9 cellular contexts compared by ENCODE assay signal in the genomic region with DNA sequence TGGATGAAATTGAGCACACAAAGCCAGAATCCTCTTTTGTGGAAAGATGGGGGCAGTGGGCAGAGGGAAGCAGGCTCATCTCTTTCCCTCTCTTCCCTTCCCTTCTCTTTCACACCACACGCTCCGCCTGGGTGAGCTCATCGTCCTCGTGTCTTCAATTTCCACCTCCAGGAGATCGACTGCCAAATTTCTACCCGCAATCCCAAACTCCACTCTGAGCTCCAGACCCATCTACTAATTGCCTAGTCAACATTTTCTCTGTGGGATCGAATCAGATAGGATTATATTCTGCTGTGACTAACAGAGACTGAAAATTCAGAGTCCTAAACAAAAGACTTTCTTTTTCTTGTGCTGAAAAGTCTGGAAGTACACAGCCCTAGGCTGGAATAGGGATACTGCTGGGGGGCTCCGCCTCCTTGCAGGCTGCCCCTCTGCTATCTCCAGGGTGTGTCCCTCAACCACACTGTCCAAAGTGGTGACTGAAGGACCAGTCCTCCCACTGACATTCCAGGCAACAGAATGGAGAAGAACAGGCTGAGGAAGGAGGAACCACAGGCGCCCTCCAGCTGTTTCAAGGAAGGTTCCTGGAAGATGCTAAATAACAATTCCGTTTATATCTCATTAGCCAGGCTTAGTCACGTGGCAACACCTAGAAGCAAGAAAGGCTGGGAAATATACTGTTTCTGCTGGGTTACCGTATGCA. TPM values are rescaled to one million over a fixed set of nuclear protein-coding genes. Genes with fewer than 3 reads are reported as not detected.
DNase-seq lines count a peak whose midpoint lies in the region; ATAC-seq and TF ChIP-seq lines count a peak whose summit lies in the region.
"Had no signal": no experiment of that assay in that cellular context is flagged by ENCODE, and none has a peak within 500 bp of the region (broad histone marks: within the 10 kb centered on the region; RNA-seq: fewer than 3 reads in every experiment).

No MANE protein-coding gene starts in this region.

- no peaks in the 10 kb centered on the region for H3K4me1 Mint-ChIP-seq in activated CD4-positive, alpha-beta T cell treated with anti-CD3 and anti-CD28 coated beads, Interleukin-2, amount 10 ng/mL, durations not matched to agents 7 days and 5 days
- peaks cover 7% of the 10 kb centered on the region for H3K4me1 Mint-ChIP-seq in activated CD4-positive, alpha-beta memory T cell treated with anti-CD3 and anti-CD28 coated beads, Interleukin-2, amount 10 ng/mL, durations not matched to agents 7 days and 5 days

- no peaks in the 10 kb centered on the region for H3K9me3 ChIP-seq in muscle layer of duodenum (ENCODE audit: control insufficient read depth in 1 of 2, low read length in 2 of 2)

- CTCF ChIA-PET in BJ (lab: Yijun Ruan, JAX), result interaction anchor here (1.0 to 3.7 kb wide), 6 partner anchors 10 to 26 kb away, joined by 4 to 21 read pairs (median 5); no protein-coding TSS in a partner anchor
- CTCF ChIA-PET in activated CD4-positive, alpha-beta T cell treated with anti-CD3 and anti-CD28 coated beads, Interleukin-2, amount 10 ng/mL, durations not matched to agents 7 days and 5 days (lab: Charles Lee), result interaction anchor here (2.1 kb wide), 1 partner anchor 17 kb away, joined by 10 read pairs; no protein-coding TSS in a partner anchor
- CTCF ChIA-PET in activated CD4-positive, alpha-beta memory T cell treated with anti-CD3 and anti-CD28 coated beads, Interleukin-2, amount 10 ng/mL, durations not matched to agents 7 days and 5 days (lab: Charles Lee), result no interaction called here

- no peak overlapping the region for H3K4me3 Mint-ChIP-seq in activated CD4-positive, alpha-beta T cell treated with anti-CD3 and anti-CD28 coated beads, Interleukin-2, amount 10 ng/mL, durations not matched to agents 7 days and 5 days
- no peak overlapping the region for H3K4me3 Mint-ChIP-seq in activated CD4-positive, alpha-beta memory T cell treated with anti-CD3 and anti-CD28 coated beads, Interleukin-2, amount 10 ng/mL, durations not matched to agents 7 days and 5 days

- H3K27ac Mint-ChIP-seq in activated CD4-positive, alpha-beta T cell treated with anti-CD3 and anti-CD28 coated beads, Interleukin-2, amount 10 ng/mL, durations not matched to agents 7 days and 5 days, result no peak overlapping the region
- no peak overlapping the region for H3K27ac Mint-ChIP-seq in activated CD4-positive, alpha-beta memory T cell treated with anti-CD3 and anti-CD28 coated beads, Interleukin-2, amount 10 ng/mL, durations not matched to agents 7 days and 5 days

- H3K36me3 ChIP-seq in BJ (ENCODE audit: control insufficient read depth, insufficient read depth, low read length), result no peaks in the 10 kb centered on the region
- H3K36me3 ChIP-seq in muscle layer of duodenum (ENCODE audit: control insufficient read depth in 1 of 2, insufficient read depth in 2 of 2, low read length in 2 of 2), result no peaks in the 10 kb centered on the region

- no peaks in the 10 kb centered on the region for H3K9me3 Mint-ChIP-seq in activated CD4-positive, alpha-beta T cell treated with anti-CD3 and anti-CD28 coated beads, Interleukin-2, amount 10 ng/mL, durations not matched to agents 7 days and 5 days
- no peaks in the 10 kb centered on the region for H3K9me3 Mint-ChIP-seq in activated CD4-positive, alpha-beta memory T cell treated with anti-CD3 and anti-CD28 coated beads, Interleukin-2, amount 10 ng/mL, durations not matched to agents 7 days and 5 days

- no peak for ATAC-seq in GM21786 (IDR thresholded peaks at IDR 0.05; ENCODE audit: unreplicated experiment)
- ATAC-seq: activated CD4-positive, CD25-positive, alpha-beta regulatory T cell treated with anti-CD3 and anti-CD28 coated beads, Interleukin-2, amount 50 U/mL, for 24 hours had no signal

- peak overlapping the region; percentile 36 for H3K27ac ChIP-seq in muscle layer of duodenum (ENCODE audit: low read length)

- peaks cover 0 to 9% of the 10 kb centered on the region in 2 donors for H3K4me1 ChIP-seq in muscle layer of duodenum (ENCODE audit: control insufficient read depth in 1 of 2, insufficient read depth in 2 of 2, low read length in 2 of 2)

- peaks cover 18% of the 10 kb centered on the region for H3K27me3 ChIP-seq in BJ (ENCODE audit: control insufficient read depth, insufficient read depth, low read length)
- no peaks in the 10 kb centered on the region for H3K27me3 ChIP-seq in muscle layer of duodenum (ENCODE audit: low read depth, low read length)

- POLR2A ChIA-PET in BJ (lab: Charles Lee), result no interaction called here
- POLR2A ChIA-PET in activated CD4-positive, alpha-beta T cell treated with anti-CD3 and anti-CD28 coated beads, Interleukin-2, amount 10 ng/mL, durations not matched to agents 7 days and 5 days (lab: Charles Lee), result no interaction called here
- POLR2A ChIA-PET in activated CD4-positive, alpha-beta memory T cell treated with anti-CD3 and anti-CD28 coated beads, Interleukin-2, amount 10 ng/mL, durations not matched to agents 7 days and 5 days (lab: Charles Lee), result no interaction called here

- peak; percentile 8; the same call in 1 of the 2 replicates for TF ChIP-seq CTCF in BJ (IDR thresholded peaks at IDR 0.05; ENCODE audit: insufficient read depth, low read depth, low read length)

- H3K27me3 Mint-ChIP-seq in activated CD4-positive, alpha-beta T cell treated with anti-CD3 and anti-CD28 coated beads, Interleukin-2, amount 10 ng/mL, durations not matched to agents 7 days and 5 days, result peaks cover 41% of the 10 kb centered on the region
- peaks cover 59% of the 10 kb centered on the region for H3K27me3 Mint-ChIP-seq in activated CD4-positive, alpha-beta memory T cell treated with anti-CD3 and anti-CD28 coated beads, Interleukin-2, amount 10 ng/mL, durations not matched to agents 7 days and 5 days

- H3K4me3 ChIP-seq in BJ (ENCODE audit: low read depth, low read length) (0 out of 2 replicates have a peak overlapping the region, but pooled peaks have one; percentile 1), muscle layer of duodenum (ENCODE audit: low read depth in 1 of 2, low read length in 2 of 2) (peak overlapping the region in 1 of 2 donors; percentile 8)

- H3K36me3 Mint-ChIP-seq in activated CD4-positive, alpha-beta T cell treated with anti-CD3 and anti-CD28 coated beads, Interleukin-2, amount 10 ng/mL, durations not matched to agents 7 days and 5 days (ENCODE audit: low read depth), result no peaks in the 10 kb centered on the region
- H3K36me3 Mint-ChIP-seq in activated CD4-positive, alpha-beta memory T cell treated with anti-CD3 and anti-CD28 coated beads, Interleukin-2, amount 10 ng/mL, durations not matched to agents 7 days and 5 days (ENCODE audit: low read depth), result no peaks in the 10 kb centered on the region

- DNase-seq in BJ (ENCODE audit: low read depth) (peak; percentile 19), astrocyte of the hippocampus (ENCODE audit: low read depth, low spot score) (peak; percentile 45)
- DNase-seq in activated CD4-positive, alpha-beta T cell treated with anti-CD3 and anti-CD28 coated beads, Interleukin-2, amount 10 ng/mL, durations not matched to agents 7 days and 5 days, result no peak
- DNase-seq in activated CD4-positive, alpha-beta memory T cell treated with anti-CD3 and anti-CD28 coated beads, Interleukin-2, amount 10 ng/mL, durations not matched to agents 7 days and 5 days, result no peak

RNA-seq across cellular contexts. Expression of a gene that starts 5.0 kb away (rescaled TPM):
- polyA plus RNA-seq in BJ (2011; rRNA removed), result 0.02 TPM in 1 of 2 replicates, not detected in the other
- not detected in 2 replicates for polyA minus RNA-seq in BJ (2011; rRNA and poly(A)+ RNA removed)
- not detected for total RNA-seq in activated CD4-positive, alpha-beta T cell treated with anti-CD3 and anti-CD28 coated beads, Interleukin-2, amount 10 ng/mL, durations not matched to agents 7 days and 5 days
- under 1 TPM in 1 of 2 experiments, not detected in 1; 0.08 TPM for total RNA-seq in activated CD4-positive, alpha-beta memory T cell treated with anti-CD3 and anti-CD28 coated beads, Interleukin-2, amount 10 ng/mL, durations not matched to agents 7 days and 5 days
- total RNA-seq: G401, mononuclear cell had no signal

RNA-seq across cellular contexts. Expression of a gene that starts 15.1 kb away (rescaled TPM):
- polyA plus RNA-seq in BJ (2011; rRNA removed), result not detected in 2 replicates
- 0.05 TPM in 1 of 2 replicates, not detected in the other for polyA minus RNA-seq in BJ (2011; rRNA and poly(A)+ RNA removed)
- not detected for total RNA-seq in activated CD4-positive, alpha-beta T cell treated with anti-CD3 and anti-CD28 coated beads, Interleukin-2, amount 10 ng/mL, durations not matched to agents 7 days and 5 days
- total RNA-seq in activated CD4-positive, alpha-beta memory T cell treated with anti-CD3 and anti-CD28 coated beads, Interleukin-2, amount 10 ng/mL, durations not matched to agents 7 days and 5 days, result under 1 TPM in 1 of 2 experiments, not detected in 1; 0.03 TPM
- total RNA-seq: G401 had no signal

RNA-seq across cellular contexts. Expression of a gene that starts 40.1 kb away (rescaled TPM):
- 21.3 and 34.3 TPM in 2 replicates for polyA plus RNA-seq in BJ (2011; rRNA removed)
- 17.3 and 22.7 TPM in 2 replicates for polyA minus RNA-seq in BJ (2011; rRNA and poly(A)+ RNA removed)
- total RNA-seq in activated CD4-positive, alpha-beta T cell treated with anti-CD3 and anti-CD28 coated beads, Interleukin-2, amount 10 ng/mL, durations not matched to agents 7 days and 5 days, result 10 to 100 TPM; 27.8 to 27.9 TPM
- total RNA-seq in activated CD4-positive, alpha-beta memory T cell treated with anti-CD3 and anti-CD28 coated beads, Interleukin-2, amount 10 ng/mL, durations not matched to agents 7 days and 5 days, result 10 to 100 TPM; 20.7 to 23.4 TPM

RNA-seq across cellular contexts. Expression of a gene that starts 45.7 kb away (rescaled TPM):
- 53.8 and 82.6 TPM in 2 replicates for polyA plus RNA-seq in BJ (2011; rRNA removed)
- 33.3 and 46.8 TPM in 2 replicates for polyA minus RNA-seq in BJ (2011; rRNA and poly(A)+ RNA removed)
- total RNA-seq in activated CD4-positive, alpha-beta T cell treated with anti-CD3 and anti-CD28 coated beads, Interleukin-2, amount 10 ng/mL, durations not matched to agents 7 days and 5 days, result not detected
- total RNA-seq in activated CD4-positive, alpha-beta memory T cell treated with anti-CD3 and anti-CD28 coated beads, Interleukin-2, amount 10 ng/mL, durations not matched to agents 7 days and 5 days, result not detected
- total RNA-seq: G401 had no signal

RNA-seq across cellular contexts. Expression of a gene that starts 53.8 kb away (rescaled TPM):
- 0.07 and 0.17 TPM in 2 replicates for polyA plus RNA-seq in BJ (2011; rRNA removed)
- polyA minus RNA-seq in BJ (2011; rRNA and poly(A)+ RNA removed), result not detected in 2 replicates
- under 1 TPM; 0.17 to 0.21 TPM for total RNA-seq in activated CD4-positive, alpha-beta T cell treated with anti-CD3 and anti-CD28 coated beads, Interleukin-2, amount 10 ng/mL, durations not matched to agents 7 days and 5 days
- not detected for total RNA-seq in activated CD4-positive, alpha-beta memory T cell treated with anti-CD3 and anti-CD28 coated beads, Interleukin-2, amount 10 ng/mL, durations not matched to agents 7 days and 5 days
- total RNA-seq: mononuclear cell had no signal

Comparison
In these comparisons a context has a peak if more than half of its experiments do, and no peak if none do; other contexts are left out.
1. DNase-seq: peak in BJ (single experiment) and astrocyte of the hippocampus (single experiment); none in activated CD4-positive, alpha-beta T cell treated with anti-CD3 and anti-CD28 coated beads, Interleukin-2, amount 10 ng/mL, durations not matched to agents 7 days and 5 days (single experiment) and activated CD4-positive, alpha-beta memory T cell treated with anti-CD3 and anti-CD28 coated beads, Interleukin-2, amount 10 ng/mL, durations not matched to agents 7 days and 5 days (single experiment).